In genomic region chr4:24015782-24016181, GRCh38 we compare ENCODE assay signal across 35 cellular contexts.
DNase-seq lines count a peak whose midpoint lies in the region; ATAC-seq, FAIRE-seq and TF ChIP-seq lines count a peak whose summit lies in the region.
"Had no signal": no experiment of that assay in that cellular context is flagged by ENCODE, and none has a peak within 500 bp of the region (broad histone marks: within the 10 kb centered on the region; RNA-seq: fewer than 3 reads in every experiment).

No MANE protein-coding gene starts in this region.

- H3K27me3 ChIP-seq in liver (ENCODE audit: control insufficient read depth in 4 of 4, insufficient read depth in 4 of 4, low read length in 3 of 4) (no peaks in the 10 kb centered on the region), HepG2 (ENCODE audit: control insufficient read depth in 1 of 2, insufficient read depth in 2 of 2, low read length in 2 of 2) (0 out of 5 replicates have a peak, but pooled peaks cover 0 to 2% of the 10 kb centered on the region in 2 experiments), right lobe of liver (no peaks in the 10 kb centered on the region), GM23338 (ENCODE audit: insufficient read depth) (no peaks in the 10 kb centered on the region)
- H3K27me3 ChIP-seq: BLaER1; BLaER1 treated with 17β-estradiol and CSF1 and Interleukin-3, amounts not matched to agents 10 nM and 100 nM had no signal

- H3K9ac ChIP-seq in liver (ENCODE audit: low read depth in 1 of 2, low read length in 2 of 2) (no peak overlapping the region), HepG2 (ENCODE audit: insufficient read depth, low read depth, low read length) (no peak overlapping the region)
- H3K9ac ChIP-seq: BLaER1; BLaER1 treated with 17β-estradiol and CSF1 and Interleukin-3, amounts not matched to agents 10 nM and 100 nM had no signal

- no peak for FAIRE-seq in HepG2 (lab: Jason Lieb, UNC)
- FAIRE-seq: A204.1, A549, D721Med had no signal

- H4K20me1 ChIP-seq in HepG2 (ENCODE audit: insufficient read depth, low read length), result no peaks in the 10 kb centered on the region
- H4K20me1 ChIP-seq in GM23338 (replicated peaks; ENCODE audit: insufficient read depth), result no peaks in the 10 kb centered on the region
- H4K20me1 ChIP-seq: BLaER1; BLaER1 treated with 17β-estradiol and CSF1 and Interleukin-3, amounts not matched to agents 10 nM and 100 nM had no signal

- in situ Hi-C loops in HepG2 (cut with HindIII; ENCODE audit: extremely low pct_ligation_motif_present, low pct_unique_long_range_greater_than_20kb), result no loop called here

- H2AFZ ChIP-seq in HepG2 (ENCODE audit: low read length) (no peak overlapping the region), GM23338 (no peak overlapping the region)

- H3K4me3 ChIP-seq in liver (ENCODE audit: low read depth in 1 of 3, low read length in 3 of 3), result no peak overlapping the region
- H3K4me3 ChIP-seq in HepG2 (replicated peaks in 1 of 3; ENCODE audit: insufficient read depth in 1 of 3, low read depth in 2 of 3, low read length in 3 of 3), result no peak overlapping the region
- no peak overlapping the region for H3K4me3 ChIP-seq in right lobe of liver
- H3K4me3 ChIP-seq in GM23338, result no peak overlapping the region
- H3K4me3 ChIP-seq: A549; BLaER1; BLaER1 treated with 17β-estradiol and CSF1 and Interleukin-3, amounts not matched to agents 10 nM and 100 nM had no signal

- H3K9me2 ChIP-seq in GM23338 (ENCODE audit: insufficient read depth), result no peaks in the 10 kb centered on the region

- ATAC-seq in HepG2, result no peak
- ATAC-seq in left lobe of liver, result peak; percentile 90
- peak; percentile 86 to 93 (median 88) for ATAC-seq in right lobe of liver
- no peak for ATAC-seq in GM23338
- ATAC-seq: A549; CD8-positive, alpha-beta T cell had no signal

- intact Hi-C loops in HepG2 (cut with micrococcal nuclease; ENCODE audit: unreplicated experiment), result no loop called here
- intact Hi-C loops in right lobe of liver (cut with DNase I), result no loop called here

- POLR2A ChIA-PET in HepG2 (lab: Yijun Ruan, JAX), result no interaction called here

- H3K4me2 ChIP-seq in HepG2 (ENCODE audit: low read depth, low read length) (no peak overlapping the region), GM23338 (no peak overlapping the region)
- H3K4me2 ChIP-seq: A549; BLaER1; BLaER1 treated with 17β-estradiol and CSF1 and Interleukin-3, amounts not matched to agents 10 nM and 100 nM had no signal

- DNase-seq in HepG2 (ENCODE audit: low spot score) (no peak), left lobe of liver (ENCODE audit: low spot score) (no peak), right lobe of liver (no peak), NOMO-1 (lab: John Stamatoyannopoulos, UW; ENCODE audit: unreplicated experiment in 2 of 2) (no peak), GM23338 (ENCODE audit: low spot score) (no peak)
- DNase-seq: 8988T; ACHN; AML-193; BE2C; C1 segment of cervical spinal cord; Caco-2; Calu3; CD4-positive, alpha-beta memory T cell; CD4-positive, alpha-beta T cell; CD4-positive, CD25-positive, alpha-beta regulatory T cell; CD8-positive, alpha-beta memory T cell; CD8-positive, alpha-beta T cell; COR-L47; DMS 273 treated with DMSO at 0.1 percent for 48 hours; DMS153; DMS53; DMS79; DMS79 treated with DMSO at 0.1 percent for 48 hours; DND-41; EL had no signal

- TF ChIP-seq POLR2A in HepG2 (IDR thresholded peaks at IDR 0.05; ENCODE audit: insufficient read depth in 1 of 2, low read depth in 2 of 2, low read length in 2 of 2) (no peak), right lobe of liver (IDR thresholded peaks at IDR 0.05) (no peak)

- no peaks in the 10 kb centered on the region for H3K27me3 Mint-ChIP-seq in GM23338 (ENCODE audit: insufficient read depth, low read depth, poor library complexity)
- H3K27me3 Mint-ChIP-seq: B cell; CD4-positive, alpha-beta memory T cell; CD4-positive, alpha-beta T cell; CD4-positive, CD25-positive, alpha-beta regulatory T cell had no signal

- no peaks in the 10 kb centered on the region for H3K9me3 Mint-ChIP-seq in GM23338
- H3K9me3 Mint-ChIP-seq: CD8-positive, alpha-beta T cell had no signal

- H3K27ac Mint-ChIP-seq in GM23338, result no peak overlapping the region
- H3K27ac Mint-ChIP-seq: B cell; CD14-positive monocyte; CD4-positive, alpha-beta memory T cell; CD4-positive, alpha-beta T cell; CD4-positive, CD25-positive, alpha-beta regulatory T cell; CD8-positive, alpha-beta memory T cell; CD8-positive, alpha-beta T cell had no signal

- BruUV-seq in HepG2 (replicated peaks; lab: Mats Ljungman, UMichigan), result no TSS peak

- peaks cover 11% of the 10 kb centered on the region for H3K4me1 Mint-ChIP-seq in GM23338
- H3K4me1 Mint-ChIP-seq: B cell; CD14-positive monocyte; CD4-positive, alpha-beta memory T cell; CD4-positive, CD25-positive, alpha-beta regulatory T cell; CD8-positive, alpha-beta memory T cell had no signal

- TF ChIP-seq RAD21 in liver (IDR thresholded peaks at IDR 0.05) (peak; percentile 52 to 55), HepG2 (CRISPR knock-in tag; IDR thresholded peaks at IDR 0.05) (no peak)

- H3K36me3 ChIP-seq in liver (ENCODE audit: control insufficient read depth in 4 of 4, insufficient read depth in 3 of 4, low read depth in 1 of 4, low read length in 3 of 4), result no peaks in the 10 kb centered on the region
- no peaks in the 10 kb centered on the region for H3K36me3 ChIP-seq in HepG2 (replicated peaks in 1 of 2; ENCODE audit: control insufficient read depth in 1 of 2, insufficient read depth in 2 of 2, low read length in 2 of 2)
- no peaks in the 10 kb centered on the region for H3K36me3 ChIP-seq in right lobe of liver
- no peaks in the 10 kb centered on the region for H3K36me3 ChIP-seq in GM23338 (ENCODE audit: insufficient read depth)
- H3K36me3 ChIP-seq: BE2C; BLaER1; BLaER1 treated with 17β-estradiol and CSF1 and Interleukin-3, amounts not matched to agents 10 nM and 100 nM had no signal

- no peaks in the 10 kb centered on the region for H3K9me3 ChIP-seq in liver (ENCODE audit: control insufficient read depth in 4 of 4, low read length in 3 of 4)
- H3K9me3 ChIP-seq in HepG2 (ENCODE audit: low read length), result no peaks in the 10 kb centered on the region
- H3K9me3 ChIP-seq in right lobe of liver, result no peaks in the 10 kb centered on the region
- H3K9me3 ChIP-seq: A549; BE2C; BLaER1; BLaER1 treated with 17β-estradiol and CSF1 and Interleukin-3, amounts not matched to agents 10 nM and 100 nM; Caco-2 had no signal

- H3K27ac ChIP-seq in liver (ENCODE audit: low read depth in 1 of 2, low read length in 2 of 2) (no peak overlapping the region), HepG2 (ENCODE audit: extremely low read length, insufficient read depth, low read length) (no peak overlapping the region), right lobe of liver (peak overlapping the region in 1 of 3 donors; percentile 51), GM23338 (ENCODE audit: low read depth) (no peak overlapping the region)
- H3K27ac ChIP-seq: 22Rv1; A549; BLaER1; BLaER1 treated with 17β-estradiol and CSF1 and Interleukin-3, amounts not matched to agents 10 nM and 100 nM; C4-2B had no signal

- H3F3A ChIP-seq in GM23338 (replicated peaks; ENCODE audit: low read depth), result no peaks in the 10 kb centered on the region

- TF ChIP-seq EP300 in HepG2 (IDR thresholded peaks at IDR 0.05; ENCODE audit: low read depth in 2 of 2, low read length in 2 of 2), result no peak
- TF ChIP-seq EP300 in HepG2 (CRISPR knock-in tag; IDR thresholded peaks at IDR 0.05; ENCODE audit: borderline replicate concordance), result no peak

- no peaks in the 10 kb centered on the region for H3K36me3 Mint-ChIP-seq in GM23338 (ENCODE audit: low read depth)
- H3K36me3 Mint-ChIP-seq: CD14-positive monocyte; CD4-positive, alpha-beta memory T cell; CD4-positive, CD25-positive, alpha-beta regulatory T cell; CD8-positive, alpha-beta T cell had no signal

- WGBS in liver, result 38% methylated on average over 1 of the region's 1 CpG
- WGBS in HepG2 (ENCODE audit: low lambda C conversion rate), result 26% methylated on average over 1 of the region's 1 CpG
- 27% methylated on average over 1 of the region's 1 CpG for WGBS in right lobe of liver (ENCODE audit: insufficient coverage, low coverage, low lambda C conversion rate, missing lambda C conversion rate)

- TF ChIP-seq CTCF in liver (IDR thresholded peaks at IDR 0.05; ENCODE audit: low read depth, low read length, missing input control) (no peak), HepG2 (CRISPR knock-in tag; IDR thresholded peaks at IDR 0.05) (no peak), right lobe of liver (IDR thresholded peaks at IDR 0.05) (no peak), GM23338 (conservative IDR thresholded peaks at IDR 0.05; ENCODE audit: low read depth in 2 of 2) (no peak)

- CTCF ChIA-PET in HepG2 (lab: Yijun Ruan, JAX; ENCODE audit: low intra/inter-chr PET ratio, low total read pairs), result no interaction called here

- no peaks in the 10 kb centered on the region for H3K79me2 ChIP-seq in HepG2 (ENCODE audit: insufficient read depth, low read length)
- no peaks in the 10 kb centered on the region for H3K79me2 ChIP-seq in GM23338 (replicated peaks; ENCODE audit: insufficient read depth)

- H3K4me1 ChIP-seq in liver (ENCODE audit: control insufficient read depth in 4 of 4, insufficient read depth in 4 of 4, low read length in 3 of 4) (peaks cover 2 to 20% (median 9%) of the 10 kb centered on the region in 4 donors), HepG2 (ENCODE audit: insufficient read depth, low read length) (no peaks in the 10 kb centered on the region), right lobe of liver (peaks cover 0 to 25% (median 0%) of the 10 kb centered on the region in 4 donors), GM23338 (ENCODE audit: insufficient read depth) (peaks cover 9% of the 10 kb centered on the region; the same call in 1 of the 2 replicates)
- H3K4me1 ChIP-seq: A549; BE2C; BLaER1; BLaER1 treated with 17β-estradiol and CSF1 and Interleukin-3, amounts not matched to agents 10 nM and 100 nM; Caco-2 had no signal

- H3K4me3 Mint-ChIP-seq in GM23338, result no peak overlapping the region
- H3K4me3 Mint-ChIP-seq: B cell; CD14-positive monocyte; CD4-positive, alpha-beta memory T cell; CD4-positive, alpha-beta T cell; CD4-positive, CD25-positive, alpha-beta regulatory T cell; CD8-positive, alpha-beta memory T cell; CD8-positive, alpha-beta T cell had no signal

TF ChIP-seq in liver, 16 proteins besides CTCF, POLR2A, EP300 and RAD21 (continues in another document):
- TF ChIP-seq FOXA1 (IDR thresholded peaks at IDR 0.05) (no peak), FOXA2 (IDR thresholded peaks at IDR 0.05) (peak; percentile 22), YY1 (IDR thresholded peaks at IDR 0.05) (peak; percentile 52), HNF4A (conservative IDR thresholded peaks at IDR 0.05) (peak; percentile 86 to 91)

TF ChIP-seq in HepG2, 621 proteins besides CTCF, POLR2A, EP300 and RAD21 (continues in another document):
- TF ChIP-seq HMG20B (CRISPR knock-in tag; conservative IDR thresholded peaks at IDR 0.05), result no peak

TF ChIP-seq in GM23338, 12 proteins besides CTCF, POLR2A, EP300 and RAD21 (continues in another document):
- TF ChIP-seq ZNF114 (CRISPR knock-in tag; IDR thresholded peaks at IDR 0.05) (no peak), ZNF331 (CRISPR knock-in tag; IDR thresholded peaks at IDR 0.05; ENCODE audit: low read depth) (no peak), STAT1 (IDR thresholded peaks at IDR 0.05; ENCODE audit: unreplicated experiment) (no peak), EZH2phosphoT487 (IDR thresholded peaks at IDR 0.05; ENCODE audit: unreplicated experiment) (no peak), EZH2 (IDR thresholded peaks at IDR 0.05; ENCODE audit: low read depth, unreplicated experiment) (no peak)

Comparison
In these comparisons a context has a peak if more than half of its experiments do, and no peak if none do; other contexts are left out.
1. ATAC-seq: peak in left lobe of liver (single experiment) and right lobe of liver (4 of 4); none in HepG2 (single experiment) and GM23338 (single experiment).